In the genomic region with DNA sequence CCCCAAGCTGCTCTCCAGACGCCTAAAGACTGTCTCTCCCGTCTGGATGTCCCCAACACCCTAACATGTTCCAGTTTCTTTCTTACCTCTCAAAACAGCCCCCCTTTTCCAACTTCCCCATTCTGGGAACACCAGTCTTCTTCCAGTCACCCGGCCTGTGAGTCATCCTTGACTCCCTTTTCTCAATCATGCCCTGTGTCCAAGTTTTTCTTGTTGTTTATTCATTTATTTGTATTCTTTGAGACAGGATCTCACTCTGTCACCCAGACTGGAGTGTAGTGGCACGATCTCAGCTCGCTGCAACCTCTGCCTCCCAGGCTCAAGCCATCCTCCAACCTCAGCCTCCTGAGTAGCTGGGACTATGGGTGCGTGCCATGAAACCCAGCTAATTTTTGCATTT, we compare ENCODE assay signal across 10 cellular contexts. TPM values are rescaled to one million over a fixed set of nuclear protein-coding genes. Genes with fewer than 3 reads are reported as not detected.
A peak's percentile ranks its signal among the peaks of the same experiment; 100 is the strongest.
DNase-seq lines count a peak whose midpoint lies in the region; ATAC-seq, FAIRE-seq and TF ChIP-seq lines count a peak whose summit lies in the region.
"Had no signal": no experiment of that assay in that cellular context is flagged by ENCODE, and none has a peak within 500 bp of the region (broad histone marks: within the 10 kb centered on the region; RNA-seq: fewer than 3 reads in every experiment).

No MANE protein-coding gene starts in this region.

- FAIRE-seq in A549 (lab: Jason Lieb, UNC) (no peak), small intestine (lab: Jason Lieb, UNC) (no peak)

- TF ChIP-seq CTCF in A549 (IDR thresholded peaks at IDR 0.05) (no peak), cardiac fibroblast (IDR thresholded peaks at IDR 0.05; ENCODE audit: low read depth, low read length) (no peak)

- peak overlapping the region; percentile 85 for H3K9ac ChIP-seq in mesenchymal stem cell (ENCODE audit: low read length)

- H3K4me2 ChIP-seq in A549 (peak overlapping the region; percentile 4; the same call in 2 of the 3 replicates), mesenchymal stem cell (ENCODE audit: low read length, poor library complexity, severe bottlenecking) (no peak overlapping the region)

- no peak for TF ChIP-seq POLR2A in A549 (IDR thresholded peaks at IDR 0.05; ENCODE audit: low read length)

- H3K27ac ChIP-seq in A549 (no peak overlapping the region), mesenchymal stem cell (ENCODE audit: low read length, poor library complexity, severe bottlenecking) (no peak overlapping the region), small intestine (ENCODE audit: low read depth in 1 of 2, low read length in 1 of 2) (no peak overlapping the region)

- ATAC-seq in A549 (no peak), left colon (no peak), HG03342 (IDR thresholded peaks at IDR 0.05; ENCODE audit: unreplicated experiment) (no peak)
- ATAC-seq: activated CD8-positive, alpha-beta T cell treated with anti-CD3 and anti-CD28 coated beads for 36 hours had no signal

- no peak overlapping the region for H2AFZ ChIP-seq in mesenchymal stem cell (ENCODE audit: low read depth, low read length)

- intact Hi-C loops in left colon (cut with DNase I, micrococcal nuclease) = no loop called here

- no peak overlapping the region for H3K14ac ChIP-seq in mesenchymal stem cell (ENCODE audit: low read length in 2 of 2)

- no peak overlapping the region for H2AK5ac ChIP-seq in mesenchymal stem cell (ENCODE audit: low read length, severe bottlenecking)

- H3K4me1 ChIP-seq in A549 (peaks cover 9% of the 10 kb centered on the region; the same call in 2 of the 3 replicates), mesenchymal stem cell (ENCODE audit: control insufficient read depth, insufficient read depth, low read depth, low read length) (no peaks in the 10 kb centered on the region), small intestine (ENCODE audit: control insufficient read depth in 2 of 2, insufficient read depth in 1 of 2, low read depth in 1 of 2, low read length in 1 of 2) (peaks cover 0 to 7% of the 10 kb centered on the region in 2 donors)

- no peak overlapping the region for H2BK5ac ChIP-seq in mesenchymal stem cell (ENCODE audit: low read depth, low read length, poor library complexity, severe bottlenecking)

- no peak overlapping the region for H3K4ac ChIP-seq in mesenchymal stem cell (ENCODE audit: low read depth in 1 of 2, low read length in 2 of 2)

- H3K27me3 ChIP-seq in mesenchymal stem cell (ENCODE audit: control insufficient read depth in 1 of 2, insufficient read depth in 1 of 2, low read length in 2 of 2) = no peaks in the 10 kb centered on the region
- H3K27me3 ChIP-seq in small intestine (ENCODE audit: control insufficient read depth in 2 of 2, insufficient read depth in 2 of 2, low read length in 2 of 2) = no peaks in the 10 kb centered on the region

- no peak for TF ChIP-seq RAD21 in A549 (conservative IDR thresholded peaks at IDR 0.05 in 1 of 2, IDR thresholded peaks at IDR 0.05 in 1 of 2)

- H2BK15ac ChIP-seq in mesenchymal stem cell (ENCODE audit: low read depth, poor library complexity, severe bottlenecking) = no peak overlapping the region

- H4K91ac ChIP-seq in mesenchymal stem cell (ENCODE audit: low read length) = no peak overlapping the region

- no peak for TF ChIP-seq EP300 in A549 (IDR thresholded peaks at IDR 0.05)

- in situ Hi-C loops in KBM-7 (cut with MboI; ENCODE audit: low pct_unique_long_range_greater_than_20kb, low sequenced_read_pairs) = no loop called here

- H3K36me3 ChIP-seq in mesenchymal stem cell (ENCODE audit: control insufficient read depth in 1 of 2, insufficient read depth in 2 of 2, low read depth in 1 of 2, low read length in 2 of 2) = no peaks in the 10 kb centered on the region
- no peaks in the 10 kb centered on the region for H3K36me3 ChIP-seq in small intestine (ENCODE audit: control insufficient read depth in 2 of 2, insufficient read depth in 2 of 2, low read length in 2 of 2)

- H3K18ac ChIP-seq in mesenchymal stem cell (ENCODE audit: low read depth in 1 of 2, low read length in 2 of 2) = no peak overlapping the region

- DNase-seq in A549 (ENCODE audit: low read depth in 1 of 2, low spot score in 1 of 2) = no peak
- peak; percentile 57 for DNase-seq in KBM-7
- DNase-seq in cardiac fibroblast (ENCODE audit: low read depth in 2 of 2) = peak; percentile 8 to 47
- DNase-seq in mesenchymal stem cell = peak; percentile 75
- no peak for DNase-seq in small intestine
- DNase-seq in left colon = no peak
- DNase-seq in putamen (ENCODE audit: low spot score) = no peak
- DNase-seq: activated CD8-positive, alpha-beta T cell treated with anti-CD3 and anti-CD28 coated beads for 36 hours; NCI-H1048 had no signal

- H2BK12ac ChIP-seq in mesenchymal stem cell (ENCODE audit: low read length in 2 of 2) = no peak overlapping the region

- CTCF ChIA-PET in A549 (lab: Yijun Ruan, JAX) = no interaction called here

- H3K23ac ChIP-seq in mesenchymal stem cell (ENCODE audit: low read length in 2 of 2) = no peak overlapping the region

- WGBS in A549 (ENCODE audit: missing lambda C conversion rate) = 77% methylated on average over 6 of the region's 6 CpGs
- 59% methylated on average over 5 of the region's 6 CpGs for WGBS in mesenchymal stem cell
- 77 to 92% (median 90%) methylated on average over 6 of the region's 6 CpGs for WGBS in small intestine, 3 donors

- POLR2A ChIA-PET in A549 (lab: Yijun Ruan, JAX) = no interaction called here

- H3K4me3 ChIP-seq in A549 = no peak overlapping the region
- H3K4me3 ChIP-seq in cardiac fibroblast (replicated peaks in 1 of 2; ENCODE audit: low read depth in 2 of 2, low read length in 2 of 2) = no peak overlapping the region
- peak overlapping the region in 1 of 2 experiments; percentile 54 for H3K4me3 ChIP-seq in mesenchymal stem cell (ENCODE audit: insufficient read depth in 1 of 2, low read depth in 1 of 2, low read length in 2 of 2)
- H3K4me3 ChIP-seq in small intestine (ENCODE audit: low read depth in 1 of 2, low read length in 2 of 2) = no peak overlapping the region

- no peaks in the 10 kb centered on the region for H3K9me3 ChIP-seq in A549
- no peaks in the 10 kb centered on the region for H3K9me3 ChIP-seq in mesenchymal stem cell (ENCODE audit: control insufficient read depth, low read length)
- no peaks in the 10 kb centered on the region for H3K9me3 ChIP-seq in small intestine (ENCODE audit: control insufficient read depth, low read depth)

- H4K8ac ChIP-seq in mesenchymal stem cell (ENCODE audit: low read length) = no peak overlapping the region

- H2BK120ac ChIP-seq in mesenchymal stem cell (ENCODE audit: low read depth, low read length) = no peak overlapping the region

- no peaks in the 10 kb centered on the region for H3K79me1 ChIP-seq in mesenchymal stem cell (replicated peaks; ENCODE audit: low read length, poor library complexity, severe bottlenecking)

TF ChIP-seq in A549, 52 proteins besides CTCF, POLR2A, EP300 and RAD21:
- TF ChIP-seq TFCP2L1 (CRISPR knock-in tag; IDR thresholded peaks at IDR 0.05) (no peak), POLR2AphosphoS2 (conservative IDR thresholded peaks at IDR 0.05; ENCODE audit: low read length) (no peak), CEBPB (IDR thresholded peaks at IDR 0.05) (no peak), JUN (IDR thresholded peaks at IDR 0.05) (no peak), HOXB13 (CRISPR knock-in tag; IDR thresholded peaks at IDR 0.05; ENCODE audit: low read depth) (no peak), HMGXB4 (CRISPR knock-in tag; IDR thresholded peaks at IDR 0.05; ENCODE audit: borderline replicate concordance) (no peak), PHF8 (IDR thresholded peaks at IDR 0.05; ENCODE audit: borderline replicate concordance, low read depth) (no peak)

RNA-seq across cellular contexts. Expression of gene SNX10, which starts 15.6 kb away (rescaled TPM):
- 10.1 and 12.6 TPM in 2 replicates for polyA plus RNA-seq in A549 (2011; rRNA removed)
- polyA plus RNA-seq in A549 (2012; cell fraction: cytosol; rRNA removed) = 2.0 and 2.4 TPM in 2 replicates
- polyA plus RNA-seq in A549 (2012; cell fraction: nucleus; rRNA removed) = 0.54 and 0.70 TPM in 2 replicates
- polyA plus RNA-seq in A549 (2017; fragmentation: RNase III; extraction: RNeasy Plus Mini Kit Qiagen cat#74134 plus additional on column Dnase treatment) = 4.5 to 5.5 TPM (median 5.1 TPM) in 3 replicates
- polyA minus RNA-seq in A549 (2011; rRNA and poly(A)+ RNA removed) = 1.7 and 1.9 TPM in 2 replicates
- 2.4 TPM for polyA plus RNA-seq in mesenchymal stem cell (2013, experiment 1 of 2)
- 2.9 TPM for polyA plus RNA-seq in mesenchymal stem cell (2013, experiment 2 of 2)
- polyA plus RNA-seq in small intestine = 1 to 10 TPM; 1.3 to 6.0 (median 3.8) TPM
- 1 to 10 TPM; 2.4 to 3.0 TPM for total RNA-seq in left colon

Comparison
In these comparisons a context has a peak if more than half of its experiments do, and no peak if none do; other contexts are left out.
1. DNase-seq: peak in KBM-7 (single experiment), cardiac fibroblast (2 of 2) and mesenchymal stem cell (single experiment); none in A549 (0 of 2), small intestine (single experiment), left colon (0 of 2) and putamen (single experiment).